Comparison of ENCODE assay signal across 1 cellular context in genomic region chr7:35384761-35385700, GRCh38.
TF ChIP-seq lines count a peak whose summit lies in the region.

No MANE protein-coding gene starts in this region.

TF ChIP-seq in liver, 16 proteins besides CTCF, POLR2A, EP300 and RAD21 (continued from another document):
- TF ChIP-seq, protein P1, sequence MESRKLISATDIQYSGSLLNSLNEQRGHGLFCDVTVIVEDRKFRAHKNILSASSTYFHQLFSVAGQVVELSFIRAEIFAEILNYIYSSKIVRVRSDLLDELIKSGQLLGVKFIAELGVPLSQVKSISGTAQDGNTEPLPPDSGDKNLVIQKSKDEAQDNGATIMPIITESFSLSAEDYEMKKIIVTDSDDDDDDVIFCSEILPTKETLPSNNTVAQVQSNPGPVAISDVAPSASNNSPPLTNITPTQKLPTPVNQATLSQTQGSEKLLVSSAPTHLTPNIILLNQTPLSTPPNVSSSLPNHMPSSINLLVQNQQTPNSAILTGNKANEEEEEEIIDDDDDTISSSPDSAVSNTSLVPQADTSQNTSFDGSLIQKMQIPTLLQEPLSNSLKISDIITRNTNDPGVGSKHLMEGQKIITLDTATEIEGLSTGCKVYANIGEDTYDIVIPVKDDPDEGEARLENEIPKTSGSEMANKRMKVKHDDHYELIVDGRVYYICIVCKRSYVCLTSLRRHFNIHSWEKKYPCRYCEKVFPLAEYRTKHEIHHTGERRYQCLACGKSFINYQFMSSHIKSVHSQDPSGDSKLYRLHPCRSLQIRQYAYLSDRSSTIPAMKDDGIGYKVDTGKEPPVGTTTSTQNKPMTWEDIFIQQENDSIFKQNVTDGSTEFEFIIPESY (IDR thresholded peaks at IDR 0.05) = no peak
- no peak for TF ChIP-seq HNF4G (IDR thresholded peaks at IDR 0.05)
- no peak for TF ChIP-seq JUND (IDR thresholded peaks at IDR 0.05)
- TF ChIP-seq ATF3 (IDR thresholded peaks at IDR 0.05) = no peak
- no peak for TF ChIP-seq EGR1 (IDR thresholded peaks at IDR 0.05; ENCODE audit: low read depth in 2 of 2)
- no peak for TF ChIP-seq YY1 (IDR thresholded peaks at IDR 0.05)
- TF ChIP-seq FOXA1 (IDR thresholded peaks at IDR 0.05) = no peak
- TF ChIP-seq RXRA (IDR thresholded peaks at IDR 0.05) = peak; percentile 66 to 72
- no peak for TF ChIP-seq FOXA2 (IDR thresholded peaks at IDR 0.05)
- TF ChIP-seq MAX (IDR thresholded peaks at IDR 0.05) = no peak
- TF ChIP-seq SP1 (IDR thresholded peaks at IDR 0.05) = no peak
- peak; percentile 11 for TF ChIP-seq NR2F2 (IDR thresholded peaks at IDR 0.05)
